In genomic region chr5:112569596-112569995, GRCh38 we compare ENCODE assay signal across 35 cellular contexts.
"Had no signal": no experiment of that assay in that cellular context is flagged by ENCODE, and none has a peak within 500 bp of the region (broad histone marks: within the 10 kb centered on the region; RNA-seq: fewer than 3 reads in every experiment).

No MANE protein-coding gene starts in this region.

- H3K4me3 ChIP-seq: MG63 had no signal

- H3K36me3 ChIP-seq: MG63 had no signal

- DNase-seq: Karpas-422, Kasumi-1, MG63, MM.1S, MV-4-11, NCI-H1048, NCI-H1092, NCI-H1092 treated with DMSO at 0.1 percent for 48 hours, NCI-H1105, NCI-H1417, NCI-H1417 treated with DMSO at 0.1 percent for 48 hours, NCI-H1436, NCI-H1436 treated with DMSO at 0.1 percent for 48 hours, NCI-H146, NCI-H1694, NCI-H1694 treated with DMSO at 0.1 percent for 48 hours, NCI-H187, NCI-H187 treated with DMSO at 0.1 percent for 48 hours, NCI-H1930, NCI-H2029, NCI-H2029 treated with DMSO at 0.1 percent for 48 hours, NCI-H2081, NCI-H2081 treated with DMSO at 0.1 percent for 48 hours, NCI-H2107, NCI-H2171, NCI-H2171 treated with DMSO at 0.1 percent for 48 hours, NCI-H2227 treated with DMSO at 0.1 percent for 48 hours, NCI-H226, NCI-H345, NCI-H446, NCI-H446 treated with DMSO at 0.1 percent for 48 hours, NCI-H510A, NCI-H510A treated with DMSO at 0.1 percent for 48 hours, NCI-H524, NCI-H524 treated with DMSO at 0.1 percent for 48 hours had no signal

- H3K9me3 ChIP-seq: MG63 had no signal
